In genomic region chr15:63369296-63369695, GRCh38 we compare ENCODE assay signal across 1 cellular context.
TF ChIP-seq lines count a peak whose summit lies in the region.

No MANE protein-coding gene starts in this region.

TF ChIP-seq in GM12878, 131 proteins besides CTCF, POLR2A, EP300 and RAD21 (continued from another document):
- TF ChIP-seq ZNF687 (IDR thresholded peaks at IDR 0.05) (no peak), CEBPB (IDR thresholded peaks at IDR 0.05; ENCODE audit: borderline replicate concordance in 1 of 2, low read depth in 2 of 2, low read length in 2 of 2) (no peak), ATF2 (IDR thresholded peaks at IDR 0.05; ENCODE audit: low read length) (no peak), SMAD5 (IDR thresholded peaks at IDR 0.05; ENCODE audit: low read depth) (no peak), CREB1 (IDR thresholded peaks at IDR 0.05; ENCODE audit: low read depth) (no peak), RB1 (IDR thresholded peaks at IDR 0.05; ENCODE audit: borderline replicate concordance) (no peak), ZNF622 (IDR thresholded peaks at IDR 0.05) (no peak), HCFC1 (IDR thresholded peaks at IDR 0.05; ENCODE audit: low read length) (no peak), SUZ12 (IDR thresholded peaks at IDR 0.05; ENCODE audit: unreplicated experiment) (no peak), ZBTB11 (CRISPR knock-in tag; IDR thresholded peaks at IDR 0.05) (no peak), ZNF592 (IDR thresholded peaks at IDR 0.05) (no peak), ZZZ3 (IDR thresholded peaks at IDR 0.05; ENCODE audit: control insufficient read depth, insufficient read length, low read depth) (no peak), TCF3 (IDR thresholded peaks at IDR 0.05; ENCODE audit: borderline replicate concordance, insufficient read depth, low read depth, low read length) (no peak), RELB (IDR thresholded peaks at IDR 0.05; ENCODE audit: low read depth) (no peak), HDAC6 (IDR thresholded peaks at IDR 0.05; ENCODE audit: unreplicated experiment) (no peak), MYB (IDR thresholded peaks at IDR 0.05; ENCODE audit: borderline replicate concordance, low read depth, low read length) (no peak)
